Comparison of ENCODE assay signal across 28 cellular contexts in the genomic region with DNA sequence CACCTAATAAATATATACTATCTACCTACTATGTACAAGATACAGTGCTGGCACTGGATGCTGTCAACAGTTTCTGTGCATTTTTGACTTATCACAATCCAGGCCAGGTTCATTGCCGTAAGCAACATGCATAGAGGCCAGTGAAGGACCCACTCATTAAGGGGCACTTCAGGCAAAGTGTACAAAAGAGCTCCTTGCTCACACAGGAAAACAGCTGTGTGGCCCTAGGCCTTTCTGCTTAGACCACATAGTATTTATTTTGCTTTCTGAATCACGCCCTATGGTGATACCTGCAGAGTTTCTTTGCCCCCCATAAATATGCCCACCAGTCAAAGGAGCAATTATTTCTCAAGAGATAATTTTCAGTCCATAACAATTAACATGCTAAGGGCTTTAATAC. TPM values are rescaled to one million over a fixed set of nuclear protein-coding genes. Genes with fewer than 3 reads are reported as not detected.
DNase-seq lines count a peak whose midpoint lies in the region; ATAC-seq and TF ChIP-seq lines count a peak whose summit lies in the region.
"Had no signal": no experiment of that assay in that cellular context is flagged by ENCODE, and none has a peak within 500 bp of the region (broad histone marks: within the 10 kb centered on the region; RNA-seq: fewer than 3 reads in every experiment).

No MANE protein-coding gene starts in this region.

- H3K9me3 Mint-ChIP-seq in activated naive CD4-positive, alpha-beta T cell treated with anti-CD3 and anti-CD28 coated beads, Interleukin-2, amount 50 U/mL, for 24 hours: peaks cover 9% of the 10 kb centered on the region
- peaks cover 12% of the 10 kb centered on the region for H3K9me3 Mint-ChIP-seq in activated naive CD8-positive, alpha-beta T cell treated with anti-CD3 and anti-CD28 coated beads for 36 hours
- H3K9me3 Mint-ChIP-seq in glutamatergic neuron (ENCODE audit: unreplicated experiment): peaks cover 2% of the 10 kb centered on the region

- H3K36me3 ChIP-seq in ascending aorta: no peaks in the 10 kb centered on the region

- no peak overlapping the region for H3K4me3 ChIP-seq in ascending aorta

- no peak for TF ChIP-seq CTCF in ascending aorta (IDR thresholded peaks at IDR 0.05)
- no peak for TF ChIP-seq CTCF in glutamatergic neuron (IDR thresholded peaks at IDR 0.05; ENCODE audit: partially characterized antibody, unreplicated experiment)

- DNase-seq in DMS53 (lab: John Stamatoyannopoulos, UW) (peak; percentile 43), DMS53 treated with DMSO at 0.1 percent for 48 hours (lab: John Stamatoyannopoulos, UW; ENCODE audit: unreplicated experiment) (no peak), ascending aorta (ENCODE audit: low spot score in 2 of 2) (no peak), glutamatergic neuron (no peak)
- no peak for DNase-seq in activated naive CD4-positive, alpha-beta T cell treated with Interleukin-2 at 50 U/mL for 16 hours
- no peak for DNase-seq in activated naive CD8-positive, alpha-beta T cell treated with anti-CD3 and anti-CD28 coated beads for 36 hours
- DNase-seq: activated CD4-positive, alpha-beta T cell treated with anti-CD3 and anti-CD28 coated beads for 1 hour; activated gamma-delta T cell; activated T-cell treated with anti-CD3 and anti-CD28 coated beads, Interleukin-2, amount 50 U/mL, for 24 hours; amygdala; Caco-2; effector CD8-positive, alpha-beta T cell; islet precursor cell; Kasumi-1; left ventricle myocardium superior; naive B cell; NCI-H524 treated with DMSO at 0.1 percent for 48 hours; occipital lobe; RPMI8226; SK-N-SH; stimulated activated naive CD4-positive, alpha-beta T cell treated with Interleukin-2 at 50 U/mL for 16 hours had no signal

- H3K36me3 Mint-ChIP-seq in activated naive CD4-positive, alpha-beta T cell treated with anti-CD3 and anti-CD28 coated beads, Interleukin-2, amount 50 U/mL, for 24 hours: peaks cover 5% of the 10 kb centered on the region
- H3K36me3 Mint-ChIP-seq in activated naive CD8-positive, alpha-beta T cell treated with anti-CD3 and anti-CD28 coated beads for 36 hours: peaks cover 32% of the 10 kb centered on the region
- no peaks in the 10 kb centered on the region for H3K36me3 Mint-ChIP-seq in glutamatergic neuron (ENCODE audit: unreplicated experiment)
- H3K36me3 Mint-ChIP-seq: mesothelial cell of epicardium, naive B cell had no signal

- H3K4me1 Mint-ChIP-seq in activated naive CD4-positive, alpha-beta T cell treated with anti-CD3 and anti-CD28 coated beads, Interleukin-2, amount 50 U/mL, for 24 hours: peaks cover 72% of the 10 kb centered on the region
- H3K4me1 Mint-ChIP-seq in activated naive CD8-positive, alpha-beta T cell treated with anti-CD3 and anti-CD28 coated beads for 36 hours: peaks cover 68% of the 10 kb centered on the region
- H3K4me1 Mint-ChIP-seq in glutamatergic neuron (ENCODE audit: low read depth, unreplicated experiment): no peaks in the 10 kb centered on the region
- H3K4me1 Mint-ChIP-seq: mesothelial cell of epicardium had no signal

- no peaks in the 10 kb centered on the region for H3K27me3 ChIP-seq in ascending aorta

- H3K27ac Mint-ChIP-seq in activated naive CD4-positive, alpha-beta T cell treated with anti-CD3 and anti-CD28 coated beads, Interleukin-2, amount 50 U/mL, for 24 hours: peak overlapping the region; percentile 46
- H3K27ac Mint-ChIP-seq in activated naive CD8-positive, alpha-beta T cell treated with anti-CD3 and anti-CD28 coated beads for 36 hours: peak overlapping the region; percentile 16
- H3K27ac Mint-ChIP-seq in glutamatergic neuron (ENCODE audit: unreplicated experiment): no peak overlapping the region
- H3K27ac Mint-ChIP-seq: activated T-cell treated with anti-CD3 and anti-CD28 coated beads, Interleukin-2, amount 50 U/mL, for 24 hours; mesothelial cell of epicardium; naive B cell; T-helper 1 cell treated with Interleukin-12 subunit alpha and Interleukin-12 subunit beta and Interleukin-4 antibody, amounts not matched to agents 30 μg/mL and 1 μg/mL, for 36 hours had no signal

- no peaks in the 10 kb centered on the region for H3K4me1 ChIP-seq in ascending aorta
- H3K4me1 ChIP-seq: Caco-2 had no signal

- H3K9me3 ChIP-seq in ascending aorta: no peaks in the 10 kb centered on the region
- H3K9me3 ChIP-seq: Caco-2, SK-N-SH had no signal

- intact Hi-C loops in ascending aorta (cut with DNase I): no loop called here

- no peak for ATAC-seq in HG02981 (IDR thresholded peaks at IDR 0.05; ENCODE audit: unreplicated experiment)
- ATAC-seq: left ventricle myocardium superior had no signal

- no peaks in the 10 kb centered on the region for H3K27me3 Mint-ChIP-seq in activated naive CD4-positive, alpha-beta T cell treated with anti-CD3 and anti-CD28 coated beads, Interleukin-2, amount 50 U/mL, for 24 hours
- H3K27me3 Mint-ChIP-seq in activated naive CD8-positive, alpha-beta T cell treated with anti-CD3 and anti-CD28 coated beads for 36 hours: no peaks in the 10 kb centered on the region
- H3K27me3 Mint-ChIP-seq in glutamatergic neuron (ENCODE audit: unreplicated experiment): peaks cover 1% of the 10 kb centered on the region
- H3K27me3 Mint-ChIP-seq: activated T-cell treated with anti-CD3 and anti-CD28 coated beads, Interleukin-2, amount 50 U/mL, for 24 hours; naive B cell had no signal

- no peak overlapping the region for H3K27ac ChIP-seq in ascending aorta
- H3K27ac ChIP-seq: 22Rv1, C4-2B, HL-60 had no signal

- no peak overlapping the region for H3K4me3 Mint-ChIP-seq in activated naive CD4-positive, alpha-beta T cell treated with anti-CD3 and anti-CD28 coated beads, Interleukin-2, amount 50 U/mL, for 24 hours
- H3K4me3 Mint-ChIP-seq in activated naive CD8-positive, alpha-beta T cell treated with anti-CD3 and anti-CD28 coated beads for 36 hours: no peak overlapping the region
- H3K4me3 Mint-ChIP-seq in glutamatergic neuron (ENCODE audit: unreplicated experiment): no peak overlapping the region
- H3K4me3 Mint-ChIP-seq: activated T-cell treated with anti-CD3 and anti-CD28 coated beads, Interleukin-2, amount 50 U/mL, for 24 hours; mesothelial cell of epicardium; naive B cell; T-helper 1 cell treated with Interleukin-12 subunit alpha and Interleukin-12 subunit beta and Interleukin-4 antibody, amounts not matched to agents 30 μg/mL and 1 μg/mL, for 36 hours had no signal

RNA-seq across cellular contexts. Expression of gene STAT4, which starts 39.6 kb away (rescaled TPM):
- total RNA-seq in activated naive CD8-positive, alpha-beta T cell treated with anti-CD3 and anti-CD28 coated beads for 36 hours: 10 to 100 TPM; 80.6 to 81.0 TPM
- 0.85 TPM for total RNA-seq in ascending aorta
- total RNA-seq in glutamatergic neuron (ENCODE audit: unreplicated experiment): 0.74 TPM

RNA-seq across cellular contexts. Expression of gene MYO1B, which starts 54.8 kb away (rescaled TPM):
- total RNA-seq in activated naive CD8-positive, alpha-beta T cell treated with anti-CD3 and anti-CD28 coated beads for 36 hours: 10 to 100 TPM; 31.5 to 35.0 TPM
- total RNA-seq in ascending aorta (27.4 TPM), glutamatergic neuron (ENCODE audit: unreplicated experiment) (129 TPM)

Comparison
In these comparisons a context has a peak if more than half of its experiments do, and no peak if none do; other contexts are left out.
1. RNA of gene STAT4, which starts 39.6 kb away (total RNA-seq): 80.6 to 81.0 TPM in activated naive CD8-positive, alpha-beta T cell treated with anti-CD3 and anti-CD28 coated beads for 36 hours; 0.85 TPM in ascending aorta (single experiment) and 0.74 TPM in glutamatergic neuron (single experiment); every median in the first group is over 10 times any median in the second.